ENCODE assay signal across 18 cellular contexts in the genomic region with DNA sequence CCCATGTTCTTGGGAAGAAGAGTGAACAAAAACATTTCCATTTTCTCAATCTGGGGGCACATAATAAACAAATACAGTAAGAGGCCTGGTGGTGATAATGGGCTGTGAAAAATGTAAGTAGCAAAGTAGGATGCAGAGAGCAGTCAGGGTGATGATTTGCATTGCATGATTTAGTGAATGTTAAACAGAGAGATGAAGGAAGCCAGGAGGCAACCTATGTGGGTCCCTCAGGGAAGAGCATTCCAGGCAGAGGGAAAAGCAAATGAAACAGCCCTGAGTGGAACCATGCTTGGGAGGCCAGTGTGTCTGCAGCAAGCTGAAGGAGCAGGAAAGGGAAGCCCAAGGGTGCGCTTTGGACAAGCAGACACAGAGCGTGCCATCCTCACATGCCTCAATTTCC. TPM values are rescaled to one million over a fixed set of nuclear protein-coding genes. Genes with fewer than 3 reads are reported as not detected.
A peak's percentile ranks its signal among the peaks of the same experiment; 100 is the strongest.
DNase-seq lines count a peak whose midpoint lies in the region; ATAC-seq and TF ChIP-seq lines count a peak whose summit lies in the region.
"Had no signal": no experiment of that assay in that cellular context is flagged by ENCODE, and none has a peak within 500 bp of the region (broad histone marks: within the 10 kb centered on the region; RNA-seq: fewer than 3 reads in every experiment).

No MANE protein-coding gene starts in this region.

- peak overlapping the region; percentile 5 for H3K4ac ChIP-seq in trophoblast cell (ENCODE audit: low read depth, low read length)

- no peak overlapping the region for H2AFZ ChIP-seq in hepatocyte
- no peak overlapping the region for H2AFZ ChIP-seq in trophoblast cell (ENCODE audit: insufficient read depth, low read length, poor library complexity)

- H3K23ac ChIP-seq in trophoblast cell (ENCODE audit: low read length), result no peak overlapping the region

- H3K27me3 ChIP-seq in HL-60 (ENCODE audit: insufficient read depth, poor library complexity, severe bottlenecking), result no peaks in the 10 kb centered on the region
- H3K27me3 ChIP-seq in hepatocyte, result no peaks in the 10 kb centered on the region
- no peaks in the 10 kb centered on the region for H3K27me3 ChIP-seq in trophoblast cell (ENCODE audit: insufficient read depth, low read length)
- H3K27me3 ChIP-seq: BE2C had no signal

- H3K4me2 ChIP-seq in hepatocyte, result no peak overlapping the region
- peak overlapping the region; percentile 15 for H3K4me2 ChIP-seq in trophoblast cell (ENCODE audit: low read length)

- H4K20me1 ChIP-seq in hepatocyte (ENCODE audit: insufficient read depth, poor library complexity, severe bottlenecking), result no peaks in the 10 kb centered on the region

- H3K79me2 ChIP-seq in hepatocyte (no peaks in the 10 kb centered on the region), trophoblast cell (ENCODE audit: control insufficient read depth, insufficient read depth, low read length, poor library complexity) (peaks cover 1% of the 10 kb centered on the region)

- no peak overlapping the region for H3K4me3 Mint-ChIP-seq in WTC11
- no peak overlapping the region for H3K4me3 Mint-ChIP-seq in activated CD4-positive, alpha-beta T cell treated with anti-CD3 and anti-CD28 coated beads for 36 hours
- H3K4me3 Mint-ChIP-seq: CD4-positive, alpha-beta memory T cell had no signal

- no peak overlapping the region for H4K12ac ChIP-seq in trophoblast cell (ENCODE audit: low read depth, low read length)

- H3K9ac ChIP-seq in trophoblast cell (ENCODE audit: low read length), result no peak overlapping the region

- no peaks in the 10 kb centered on the region for H3K9me2 ChIP-seq in hepatocyte (replicated peaks; ENCODE audit: insufficient read depth)

- H3K18ac ChIP-seq in trophoblast cell (ENCODE audit: low read length), result peak overlapping the region; percentile 55

- H2BK120ac ChIP-seq in trophoblast cell (ENCODE audit: insufficient read depth, low read length, poor library complexity), result peak overlapping the region; percentile 67

- H3K36me3 ChIP-seq in hepatocyte (replicated peaks; ENCODE audit: insufficient read depth, low read depth), result no peaks in the 10 kb centered on the region
- no peaks in the 10 kb centered on the region for H3K36me3 ChIP-seq in trophoblast cell (ENCODE audit: control insufficient read depth in 1 of 2, insufficient read depth in 2 of 2, low read length in 2 of 2)
- H3K36me3 ChIP-seq: BE2C, HAP-1 had no signal

- 45% methylated on average over 2 of the region's 2 CpGs for WGBS in hepatocyte (ENCODE audit: low lambda C conversion rate, missing lambda C conversion rate)
- no CpG with 5 or more reads among the region's 2 CpGs for WGBS in trophoblast cell (ENCODE audit: extremely low coverage, insufficient coverage, insufficient read length)

- H3K27ac ChIP-seq in HL-60 (replicated peaks) (peak overlapping the region; percentile 16), hepatocyte (peak overlapping the region; percentile 64), trophoblast cell (ENCODE audit: low read depth, low read length) (peak overlapping the region; percentile 89)

- DNase-seq in HL-60 (ENCODE audit: low read depth in 1 of 2, low spot score in 1 of 2) (no peak), WTC11 (ENCODE audit: low spot score) (no peak), hepatocyte (ENCODE audit: low spot score) (no peak), trophoblast cell (peak; percentile 68 to 87), NCI-H2227 (lab: John Stamatoyannopoulos, UW; ENCODE audit: unreplicated experiment) (no peak)
- DNase-seq in activated CD4-positive, alpha-beta T cell treated with anti-CD3 and anti-CD28 coated beads for 36 hours, result no peak
- no peak for DNase-seq in activated naive CD4-positive, alpha-beta T cell treated with anti-CD3 and anti-CD28 coated beads, Interleukin-2, amount 50 U/mL, for 72 hours (ENCODE audit: low spot score in 2 of 2)
- DNase-seq: BE2C; CD4-positive, alpha-beta memory T cell; DND-41; NCI-H1092; NCI-H526 had no signal

- H3K4me1 ChIP-seq in hepatocyte (ENCODE audit: insufficient read depth) (peaks cover 11% of the 10 kb centered on the region), trophoblast cell (ENCODE audit: control insufficient read depth in 1 of 2, insufficient read depth in 2 of 2, low read length in 2 of 2) (peaks cover 17 to 28% of the 10 kb centered on the region in 2 experiments)
- H3K4me1 ChIP-seq: BE2C had no signal

- H2BK5ac ChIP-seq in trophoblast cell (ENCODE audit: low read depth, low read length, poor library complexity), result peak overlapping the region; percentile 68

- H4K91ac ChIP-seq in trophoblast cell (ENCODE audit: low read depth, low read length), result peak overlapping the region; percentile 88

- peak overlapping the region; percentile 34 for H4K8ac ChIP-seq in trophoblast cell (ENCODE audit: low read depth, low read length)

- peak overlapping the region; percentile 52 for H3K14ac ChIP-seq in trophoblast cell (ENCODE audit: low read length)

- peak overlapping the region; percentile 63 for H2BK12ac ChIP-seq in trophoblast cell (ENCODE audit: low read length)

- H3K36me3 Mint-ChIP-seq in WTC11, result no peaks in the 10 kb centered on the region
- H3K36me3 Mint-ChIP-seq in activated CD4-positive, alpha-beta T cell treated with anti-CD3 and anti-CD28 coated beads for 36 hours (ENCODE audit: low read depth), result no peaks in the 10 kb centered on the region
- no peaks in the 10 kb centered on the region for H3K36me3 Mint-ChIP-seq in activated naive CD4-positive, alpha-beta T cell treated with anti-CD3 and anti-CD28 coated beads, Interleukin-2, amount 50 U/mL, for 72 hours
- H3K36me3 Mint-ChIP-seq: CD4-positive, alpha-beta memory T cell had no signal

- CTCF ChIA-PET in WTC11 (lab: Charles Lee), result interaction anchor here (1.2 to 2.6 kb wide), 2 partner anchors 34 to 69 kb away, joined by 3 to 9 read pairs; no protein-coding TSS in a partner anchor
- CTCF ChIA-PET in activated CD4-positive, alpha-beta T cell treated with anti-CD3 and anti-CD28 coated beads for 36 hours (lab: Charles Lee), result no interaction called here

- POLR2A ChIA-PET in WTC11 (lab: Charles Lee), result no interaction called here
- POLR2A ChIA-PET in activated CD4-positive, alpha-beta T cell treated with anti-CD3 and anti-CD28 coated beads for 36 hours (lab: Charles Lee), result no interaction called here

- H3K9me3 ChIP-seq in hepatocyte (ENCODE audit: low read depth) (no peaks in the 10 kb centered on the region), trophoblast cell (ENCODE audit: insufficient read depth, low read depth, low read length) (no peaks in the 10 kb centered on the region)
- H3K9me3 ChIP-seq: BE2C, HAP-1 had no signal

- H2AK5ac ChIP-seq in trophoblast cell (ENCODE audit: low read length), result no peak overlapping the region

- H3K4me3 ChIP-seq in HL-60 (replicated peaks; ENCODE audit: insufficient read depth, low read length), result no peak overlapping the region
- H3K4me3 ChIP-seq in hepatocyte, result no peak overlapping the region
- no peak overlapping the region for H3K4me3 ChIP-seq in trophoblast cell (ENCODE audit: low read depth, low read length)
- H3K4me3 ChIP-seq: HAP-1, K562 had no signal

- H3K27me3 Mint-ChIP-seq in WTC11 (ENCODE audit: low read depth), result no peaks in the 10 kb centered on the region
- H3K27me3 Mint-ChIP-seq in activated CD4-positive, alpha-beta T cell treated with anti-CD3 and anti-CD28 coated beads for 36 hours, result peaks cover 8% of the 10 kb centered on the region

- H3K9me3 Mint-ChIP-seq in WTC11, result no peaks in the 10 kb centered on the region
- H3K9me3 Mint-ChIP-seq in activated CD4-positive, alpha-beta T cell treated with anti-CD3 and anti-CD28 coated beads for 36 hours (ENCODE audit: low read depth), result no peaks in the 10 kb centered on the region
- H3K9me3 Mint-ChIP-seq in activated naive CD4-positive, alpha-beta T cell treated with anti-CD3 and anti-CD28 coated beads, Interleukin-2, amount 50 U/mL, for 72 hours, result no peaks in the 10 kb centered on the region
- H3K9me3 Mint-ChIP-seq: CD4-positive, alpha-beta memory T cell had no signal

- H3K79me1 ChIP-seq in trophoblast cell (ENCODE audit: low read length), result peaks cover 33% of the 10 kb centered on the region

- ATAC-seq in WTC11 (peak; percentile 43), GM19467 (IDR thresholded peaks at IDR 0.05; ENCODE audit: unreplicated experiment) (no peak)
- ATAC-seq in activated CD4-positive, alpha-beta T cell treated with anti-CD3 and anti-CD28 coated beads for 36 hours, result no peak
- ATAC-seq in activated naive CD4-positive, alpha-beta T cell treated with anti-CD3 and anti-CD28 coated beads, Interleukin-2, amount 50 U/mL, for 72 hours, result no peak
- ATAC-seq: K562 had no signal

- H3K27ac Mint-ChIP-seq in WTC11, result peak overlapping the region; percentile 18
- no peak overlapping the region for H3K27ac Mint-ChIP-seq in activated CD4-positive, alpha-beta T cell treated with anti-CD3 and anti-CD28 coated beads for 36 hours
- no peak overlapping the region for H3K27ac Mint-ChIP-seq in activated naive CD4-positive, alpha-beta T cell treated with anti-CD3 and anti-CD28 coated beads, Interleukin-2, amount 50 U/mL, for 72 hours
- H3K27ac Mint-ChIP-seq: CD4-positive, alpha-beta memory T cell had no signal

- TF ChIP-seq CTCF in HL-60 (IDR thresholded peaks at IDR 0.05; ENCODE audit: insufficient read depth, low read length) (no peak), WTC11 (IDR thresholded peaks at IDR 0.05) (no peak), hepatocyte (IDR thresholded peaks at IDR 0.05; ENCODE audit: poor library complexity) (no peak)

- H3K4me1 Mint-ChIP-seq in WTC11, result peaks cover 29% of the 10 kb centered on the region
- no peaks in the 10 kb centered on the region for H3K4me1 Mint-ChIP-seq in activated CD4-positive, alpha-beta T cell treated with anti-CD3 and anti-CD28 coated beads for 36 hours
- H3K4me1 Mint-ChIP-seq: CD4-positive, alpha-beta memory T cell had no signal

- intact Hi-C loops in activated CD4-positive, alpha-beta T cell treated with anti-CD3 and anti-CD28 coated beads for 36 hours (cut with DNase I, micrococcal nuclease), result no loop called here

TF ChIP-seq in WTC11, 78 proteins besides CTCF, POLR2A, EP300 and RAD21 (continues in another document):
- no peak for TF ChIP-seq ZNF263 (CRISPR knock-in tag; IDR thresholded peaks at IDR 0.05; ENCODE audit: low read depth)
- no peak for TF ChIP-seq HMGA2 (CRISPR knock-in tag; IDR thresholded peaks at IDR 0.05)
- TF ChIP-seq JAZF1 (CRISPR knock-in tag; IDR thresholded peaks at IDR 0.05), result no peak
- no peak for TF ChIP-seq KAT7 (CRISPR knock-in tag; IDR thresholded peaks at IDR 0.05; ENCODE audit: borderline replicate concordance)
- no peak for TF ChIP-seq NR3C1 (CRISPR knock-in tag; conservative IDR thresholded peaks at IDR 0.05; ENCODE audit: low read depth)
- no peak for TF ChIP-seq IRF2 (CRISPR knock-in tag; IDR thresholded peaks at IDR 0.05; ENCODE audit: borderline replicate concordance, low read depth)
- no peak for TF ChIP-seq SOX15 (CRISPR knock-in tag; IDR thresholded peaks at IDR 0.05)
- TF ChIP-seq ZNF423 (CRISPR knock-in tag; IDR thresholded peaks at IDR 0.05), result no peak
- no peak for TF ChIP-seq ZNF671 (CRISPR knock-in tag; IDR thresholded peaks at IDR 0.05)

RNA-seq across cellular contexts. Expression of gene VIT, which starts 5.4 kb away (rescaled TPM):
- total RNA-seq in WTC11 (2021) (0.11 to 0.46 TPM (median 0.27 TPM) in 3 replicates), hepatocyte (0.33 and 0.76 TPM in 2 replicates)
- 0.25 and 1.5 TPM in 2 replicates for polyA plus RNA-seq in hepatocyte
- 3.1 and 3.4 TPM in 2 replicates for polyA plus RNA-seq in trophoblast cell (2013)
- total RNA-seq in activated CD4-positive, alpha-beta T cell treated with anti-CD3 and anti-CD28 coated beads for 36 hours, result not detected
- total RNA-seq in activated naive CD4-positive, alpha-beta T cell treated with anti-CD3 and anti-CD28 coated beads, Interleukin-2, amount 50 U/mL, for 72 hours, result not detected
- total RNA-seq: CD4-positive, alpha-beta memory T cell; K562; OCI-LY7; SK-MEL-5 had no signal
- polyA plus RNA-seq: AG04450; CD4-positive, alpha-beta memory T cell; K562 had no signal

Comparison
In these comparisons a context has a peak if more than half of its experiments do, and no peak if none do; other contexts are left out.
1. DNase-seq: peak in trophoblast cell (2 of 2); none in HL-60 (0 of 2), WTC11 (single experiment), hepatocyte (single experiment), activated CD4-positive, alpha-beta T cell treated with anti-CD3 and anti-CD28 coated beads for 36 hours (single experiment), NCI-H2227 (single experiment) and activated naive CD4-positive, alpha-beta T cell treated with anti-CD3 and anti-CD28 coated beads, Interleukin-2, amount 50 U/mL, for 72 hours (0 of 2).
2. H3K27ac ChIP-seq: peak in every context shown above with its lines; median percentile 89 in trophoblast cell; 64 in hepatocyte; 16 in HL-60.